Comparison of ENCODE assay signal across 15 cellular contexts in the genomic region with DNA sequence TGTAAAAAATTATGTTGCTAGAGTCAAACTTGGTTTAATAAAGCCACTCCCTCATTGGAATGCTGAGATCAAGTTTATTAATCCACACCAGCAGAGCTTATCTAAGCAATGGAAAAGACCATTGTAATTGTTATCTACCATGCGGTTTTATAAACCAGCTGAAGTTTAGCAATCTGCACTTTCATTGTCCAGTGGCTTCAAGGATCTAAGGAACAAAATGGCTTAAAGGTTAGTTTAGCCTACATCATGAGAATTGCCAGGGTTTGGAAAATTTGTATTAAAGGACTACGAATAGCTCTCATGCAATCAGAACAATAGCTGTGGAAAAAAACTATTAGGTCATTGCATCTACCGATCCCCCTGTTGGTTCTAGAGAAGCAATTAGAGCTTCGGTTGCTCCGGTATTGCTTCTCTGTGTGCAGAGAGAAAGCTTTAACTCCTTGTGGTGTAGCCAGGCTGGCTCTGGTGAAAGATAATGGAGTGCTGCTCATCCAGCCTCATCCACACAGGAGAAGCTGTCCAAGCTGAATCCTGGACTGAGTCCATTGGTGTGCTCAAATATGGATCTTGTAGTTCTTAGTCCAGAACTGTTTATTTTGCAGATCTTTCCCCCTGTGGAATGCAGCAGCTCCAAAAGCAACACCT.
DNase-seq lines count a peak whose midpoint lies in the region; ATAC-seq and TF ChIP-seq lines count a peak whose summit lies in the region.
"Had no signal": no experiment of that assay in that cellular context is flagged by ENCODE, and none has a peak within 500 bp of the region (broad histone marks: within the 10 kb centered on the region; RNA-seq: fewer than 3 reads in every experiment).

No MANE protein-coding gene starts in this region.

- H3K4me2 ChIP-seq in mesendoderm (ENCODE audit: low read length), result no peak overlapping the region

- no peak overlapping the region for H3K9ac ChIP-seq in mesendoderm (ENCODE audit: low read length)

- no peak for TF ChIP-seq CTCF in left ventricle myocardium inferior (IDR thresholded peaks at IDR 0.05; ENCODE audit: borderline replicate concordance)
- TF ChIP-seq CTCF in cardiac fibroblast (IDR thresholded peaks at IDR 0.05; ENCODE audit: low read depth, low read length), result no peak

- H3K27ac ChIP-seq in left ventricle myocardium inferior (replicated peaks) (no peak overlapping the region), mesendoderm (ENCODE audit: low read depth, low read length) (no peak overlapping the region), SJCRH30 (no peak overlapping the region)
- H3K27ac ChIP-seq: uterus had no signal

- H3K27me3 ChIP-seq in left ventricle myocardium inferior (ENCODE audit: low read depth) (no peaks in the 10 kb centered on the region), mesendoderm (ENCODE audit: insufficient read depth, low read length, poor library complexity) (no peaks in the 10 kb centered on the region), SJCRH30 (no peaks in the 10 kb centered on the region)
- H3K27me3 ChIP-seq: uterus had no signal

- WGBS in mesendoderm (ENCODE audit: extremely low coverage, insufficient coverage, low lambda C conversion rate), result no CpG with 5 or more reads among the region's 5 CpGs

- H2BK15ac ChIP-seq in mesendoderm (replicated peaks; ENCODE audit: low read depth), result no peak overlapping the region

- no peak overlapping the region for H3K18ac ChIP-seq in mesendoderm (ENCODE audit: low read length)

- no peak overlapping the region for H3K56ac ChIP-seq in mesendoderm (ENCODE audit: low read length)

- peaks cover 19% of the 10 kb centered on the region for H3K4me1 ChIP-seq in left ventricle myocardium inferior
- H3K4me1 ChIP-seq in mesendoderm (ENCODE audit: control insufficient read depth, low read depth, low read length), result no peaks in the 10 kb centered on the region
- H3K4me1 ChIP-seq in SJCRH30, result no peaks in the 10 kb centered on the region
- H3K4me1 ChIP-seq: uterus had no signal

- no peak overlapping the region for H2AK5ac ChIP-seq in mesendoderm (ENCODE audit: low read length)

- no peak overlapping the region for H4K8ac ChIP-seq in mesendoderm (ENCODE audit: low read depth, low read length)

- H3K36me3 ChIP-seq in left ventricle myocardium inferior (no peaks in the 10 kb centered on the region), mesendoderm (ENCODE audit: control insufficient read depth, insufficient read depth, low read length) (no peaks in the 10 kb centered on the region), SJCRH30 (no peaks in the 10 kb centered on the region)
- H3K36me3 ChIP-seq: uterus had no signal

- no peak overlapping the region for H4K5ac ChIP-seq in mesendoderm (ENCODE audit: low read length)

- ATAC-seq in left cardiac atrium, result peak; percentile 60 to 65
- ATAC-seq in HG02678 (IDR thresholded peaks at IDR 0.05; ENCODE audit: unreplicated experiment), result no peak
- no peak for ATAC-seq in GM18517 (IDR thresholded peaks at IDR 0.05; ENCODE audit: unreplicated experiment)
- ATAC-seq: HCT116, PC-3 had no signal

- no peak overlapping the region for H2BK120ac ChIP-seq in mesendoderm (ENCODE audit: low read depth, low read length)

- no peak for DNase-seq in left cardiac atrium
- no peak for DNase-seq in left ventricle myocardium inferior
- peak; percentile 34 to 56 for DNase-seq in cardiac fibroblast (ENCODE audit: low read depth in 2 of 2)
- peak; percentile 12 for DNase-seq in mesendoderm
- DNase-seq in SJCRH30, result no peak
- DNase-seq in activated T-cell treated with anti-CD3 and anti-CD28 coated beads for 4 hours, result no peak
- DNase-seq: activated CD4-positive, alpha-beta T cell treated with anti-CD3 and anti-CD28 coated beads, Interleukin-2, amount 50 U/mL, for 4 hours; CD4-positive, CD25-positive, alpha-beta regulatory T cell; cortex of kidney; NCI-H2029 treated with DMSO at 0.1 percent for 48 hours; PC-3; uterus had no signal

- no peak overlapping the region for H3K23ac ChIP-seq in mesendoderm (ENCODE audit: low read length)

- H3K4me3 ChIP-seq in left ventricle myocardium inferior (no peak overlapping the region), cardiac fibroblast (replicated peaks in 1 of 2; ENCODE audit: low read depth in 2 of 2, low read length in 2 of 2) (no peak overlapping the region), mesendoderm (ENCODE audit: low read length) (no peak overlapping the region), SJCRH30 (no peak overlapping the region)
- H3K4me3 ChIP-seq: uterus had no signal

- H3K9me3 ChIP-seq in left ventricle myocardium inferior (replicated peaks) (no peaks in the 10 kb centered on the region), SJCRH30 (replicated peaks) (no peaks in the 10 kb centered on the region)
- H3K9me3 ChIP-seq: uterus had no signal

- H3K4ac ChIP-seq in mesendoderm (ENCODE audit: low read depth, low read length), result no peak overlapping the region

- no peak overlapping the region for H2BK5ac ChIP-seq in mesendoderm (ENCODE audit: low read length)

- no peaks in the 10 kb centered on the region for H3K79me2 ChIP-seq in mesendoderm (ENCODE audit: control insufficient read depth, insufficient read depth, low read length)

- H3K79me1 ChIP-seq in mesendoderm (ENCODE audit: low read length), result no peaks in the 10 kb centered on the region

- intact Hi-C loops in left cardiac atrium (cut with DNase I) (no loop called here), left ventricle myocardium inferior (cut with micrococcal nuclease) (no loop called here)

Comparison
In these comparisons a context has a peak if more than half of its experiments do, and no peak if none do; other contexts are left out.
1. ATAC-seq: peak in left cardiac atrium (2 of 2); none in HG02678 (single experiment) and GM18517 (single experiment).
2. DNase-seq: peak in cardiac fibroblast (2 of 2) and mesendoderm (single experiment); none in left cardiac atrium (single experiment), left ventricle myocardium inferior (single experiment), SJCRH30 (0 of 2) and activated T-cell treated with anti-CD3 and anti-CD28 coated beads for 4 hours (single experiment).